ENCODE assay signal across 1 cellular context in genomic region chr7:105013283-105013817, GRCh38.
TF ChIP-seq lines count a peak whose summit lies in the region.

No MANE protein-coding gene starts in this region.

TF ChIP-seq in liver, 16 proteins besides CTCF, POLR2A, EP300 and RAD21 (continued from another document):
- TF ChIP-seq ZBTB33 (IDR thresholded peaks at IDR 0.05) (peak; percentile 11), ATF3 (IDR thresholded peaks at IDR 0.05) (no peak), JUND (IDR thresholded peaks at IDR 0.05) (peak in 1 of 2 donors; percentile 16)
TF ChIP-seq in liver: peak in this region for 7.
